ENCODE assay signal across 14 cellular contexts in genomic region chr4:168795346-168795745, GRCh38.
"Had no signal": no experiment of that assay in that cellular context is flagged by ENCODE, and none has a peak within 500 bp of the region (broad histone marks: within the 10 kb centered on the region; RNA-seq: fewer than 3 reads in every experiment).

No MANE protein-coding gene starts in this region.

- H3K4me3 Mint-ChIP-seq: activated CD4-positive, alpha-beta T cell treated with anti-CD3 and anti-CD28 coated beads, Interleukin-2, amount 10 ng/mL, durations not matched to agents 7 days and 5 days; activated naive CD8-positive, alpha-beta T cell treated with anti-CD3 and anti-CD28 coated beads for 36 hours; neural progenitor cell; stimulated activated naive CD8-positive, alpha-beta T cell treated with anti-CD3 and anti-CD28 coated beads, Interleukin-15, Interleukin-2, amounts not matched to agents 100 ng/mL and 50 ng/mL, for 24 hours had no signal

- H3K27me3 ChIP-seq: breast epithelium, neural progenitor cell, pancreas, spleen, suprapubic skin had no signal

- H3K36me3 ChIP-seq: breast epithelium, neural progenitor cell, pancreas, spleen, suprapubic skin had no signal

- H3K9me3 ChIP-seq: breast epithelium, pancreas, spleen, suprapubic skin had no signal

- H3K27me3 Mint-ChIP-seq: stimulated activated naive CD8-positive, alpha-beta T cell treated with anti-CD3 and anti-CD28 coated beads, Interleukin-15, Interleukin-2, amounts not matched to agents 100 ng/mL and 50 ng/mL, for 24 hours had no signal

- H3K9me3 Mint-ChIP-seq: activated CD4-positive, alpha-beta T cell treated with anti-CD3 and anti-CD28 coated beads, Interleukin-2, amount 10 ng/mL, durations not matched to agents 7 days and 5 days; activated naive CD8-positive, alpha-beta T cell treated with anti-CD3 and anti-CD28 coated beads for 36 hours; neural progenitor cell; stimulated activated naive CD8-positive, alpha-beta T cell treated with anti-CD3 and anti-CD28 coated beads, Interleukin-15, Interleukin-2, amounts not matched to agents 100 ng/mL and 50 ng/mL, for 24 hours had no signal

- H3K27ac Mint-ChIP-seq: activated CD4-positive, alpha-beta T cell treated with anti-CD3 and anti-CD28 coated beads, Interleukin-2, amount 10 ng/mL, durations not matched to agents 7 days and 5 days; activated naive CD8-positive, alpha-beta T cell treated with anti-CD3 and anti-CD28 coated beads for 36 hours; neural progenitor cell; stimulated activated naive CD8-positive, alpha-beta T cell treated with anti-CD3 and anti-CD28 coated beads, Interleukin-15, Interleukin-2, amounts not matched to agents 100 ng/mL and 50 ng/mL, for 24 hours had no signal

- DNase-seq: activated CD4-positive, alpha-beta T cell treated with anti-CD3 and anti-CD28 coated beads, Interleukin-2, amount 10 ng/mL, durations not matched to agents 7 days and 5 days; activated CD4-positive, CD25-positive, alpha-beta regulatory T cell; activated CD8-positive, alpha-beta memory T cell treated with anti-CD3 and anti-CD28 coated beads for 24 hours; activated gamma-delta T cell treated with Interleukin-2 at 50 U/mL for 16 hours; activated naive CD8-positive, alpha-beta T cell treated with anti-CD3 and anti-CD28 coated beads for 36 hours; islet precursor cell; pancreas; retina; spleen had no signal

- H3K4me1 Mint-ChIP-seq: activated CD4-positive, alpha-beta T cell treated with anti-CD3 and anti-CD28 coated beads, Interleukin-2, amount 10 ng/mL, durations not matched to agents 7 days and 5 days; activated naive CD8-positive, alpha-beta T cell treated with anti-CD3 and anti-CD28 coated beads for 36 hours had no signal

- H3K36me3 Mint-ChIP-seq: activated naive CD8-positive, alpha-beta T cell treated with anti-CD3 and anti-CD28 coated beads for 36 hours had no signal

- H3K27ac ChIP-seq: breast epithelium, neural progenitor cell, pancreas, suprapubic skin had no signal

- H3K4me3 ChIP-seq: breast epithelium, neural progenitor cell, pancreas, spleen, suprapubic skin had no signal

- H2AFZ ChIP-seq: neural progenitor cell had no signal

- H3K9ac ChIP-seq: neural progenitor cell had no signal

- H3K4me1 ChIP-seq: breast epithelium, pancreas had no signal

- FAIRE-seq: frontal cortex, pancreas had no signal

- H3K4me2 ChIP-seq: neural progenitor cell had no signal
